Comparison of ENCODE assay signal across 25 cellular contexts in genomic region chr22:47944941-47945340, GRCh38.
"Had no signal": no experiment of that assay in that cellular context is flagged by ENCODE, and none has a peak within 500 bp of the region (broad histone marks: within the 10 kb centered on the region; RNA-seq: fewer than 3 reads in every experiment).

No MANE protein-coding gene starts in this region.

- H3K36me3 Mint-ChIP-seq: memory B cell; natural killer cell; stimulated activated effector memory CD8-positive, alpha-beta T cell treated with anti-CD3 and anti-CD28 coated beads, Interleukin-12 subunit alpha, Interleukin-12 subunit beta, amount 100 ng/mL, for 72 hours had no signal

- FAIRE-seq: endometrium, frontal cortex, kidney had no signal

- ATAC-seq: left lobe of liver; natural killer cell; sciatic nerve; stimulated activated effector memory CD8-positive, alpha-beta T cell treated with anti-CD3 and anti-CD28 coated beads, Interleukin-12 subunit alpha, Interleukin-12 subunit beta, amount 100 ng/mL, for 72 hours had no signal

- H3K9me3 Mint-ChIP-seq: memory B cell; natural killer cell; stimulated activated effector memory CD8-positive, alpha-beta T cell treated with anti-CD3 and anti-CD28 coated beads, Interleukin-12 subunit alpha, Interleukin-12 subunit beta, amount 100 ng/mL, for 72 hours had no signal

- H3K27me3 Mint-ChIP-seq: progenitor cell of endocrine pancreas had no signal

- H3K4me1 ChIP-seq: parathyroid adenoma, stomach, testis, tibial artery, upper lobe of left lung, vagina had no signal

- H3K4me3 Mint-ChIP-seq: memory B cell; natural killer cell; stimulated activated effector memory CD8-positive, alpha-beta T cell treated with anti-CD3 and anti-CD28 coated beads, Interleukin-12 subunit alpha, Interleukin-12 subunit beta, amount 100 ng/mL, for 72 hours had no signal

- H3K36me3 ChIP-seq: neutrophil, stomach, tibial artery, upper lobe of left lung, vagina had no signal

- H3K27me3 ChIP-seq: neutrophil, testis, tibial artery, upper lobe of left lung, vagina had no signal

- H3K27ac Mint-ChIP-seq: memory B cell; progenitor cell of endocrine pancreas; stimulated activated effector memory CD8-positive, alpha-beta T cell treated with anti-CD3 and anti-CD28 coated beads, Interleukin-12 subunit alpha, Interleukin-12 subunit beta, amount 100 ng/mL, for 72 hours had no signal

- DNase-seq: dermis blood vessel endothelial cell; effector memory CD4-positive, alpha-beta T cell; erythroblast; hypothalamus; kidney; natural killer cell; stimulated activated CD4-positive, alpha-beta T cell treated with anti-CD3 and anti-CD28 coated beads, Interleukin-2, amount 100 ng/mL, for 24 hours; stimulated activated CD4-positive, alpha-beta T cell treated with anti-CD3 and anti-CD28 coated beads, Interleukin-4, amount 100 ng/mL, for 24 hours; stimulated activated naive CD4-positive, alpha-beta T cell treated with Interleukin-2 at 50 U/mL for 16 hours; stomach; testis; tibial artery; upper lobe of left lung had no signal

- H3K27ac ChIP-seq: coronary artery, neutrophil, parathyroid adenoma, stomach, testis, tibial artery, upper lobe of left lung, vagina had no signal

- H3K9me3 ChIP-seq: neutrophil, testis, tibial artery, upper lobe of left lung, vagina had no signal

- H3K4me3 ChIP-seq: coronary artery, lung, stomach, testis, tibial artery, upper lobe of left lung, vagina had no signal
